ENCODE assay signal across 12 cellular contexts in genomic region chr16:50273382-50273690, GRCh38. TPM values are rescaled to one million over a fixed set of nuclear protein-coding genes. Genes with fewer than 3 reads are reported as not detected.
DNase-seq lines count a peak whose midpoint lies in the region; ATAC-seq and TF ChIP-seq lines count a peak whose summit lies in the region.
"Had no signal": no experiment of that assay in that cellular context is flagged by ENCODE, and none has a peak within 500 bp of the region (broad histone marks: within the 10 kb centered on the region; RNA-seq: fewer than 3 reads in every experiment).

No MANE protein-coding gene starts in this region.

- no peak for TF ChIP-seq EP300 in stomach (IDR thresholded peaks at IDR 0.05)

- intact Hi-C loops in stomach (cut with DNase I; ENCODE audit: low total_unique reads): no loop called here

- H3K27ac ChIP-seq in RWPE2 (ENCODE audit: poor library complexity, severe bottlenecking) (no peak overlapping the region), stomach (peak overlapping the region in 3 of 5 donors; percentile 74 to 84 (median 83))
- peak overlapping the region; percentile 95 for H3K27ac ChIP-seq in effector memory CD4-positive, alpha-beta T cell (ENCODE audit: insufficient read depth, low read length, poor library complexity, severe bottlenecking)
- H3K27ac ChIP-seq: gastrocnemius medialis, WERI-Rb-1 had no signal

- H3K9me3 ChIP-seq in RWPE2 (ENCODE audit: severe bottlenecking): no peaks in the 10 kb centered on the region
- H3K9me3 ChIP-seq in effector memory CD4-positive, alpha-beta T cell (ENCODE audit: control insufficient read depth, low read length): no peaks in the 10 kb centered on the region
- no peaks in the 10 kb centered on the region for H3K9me3 ChIP-seq in stomach
- H3K9me3 ChIP-seq: gastrocnemius medialis had no signal

- H3K36me3 ChIP-seq in RWPE2 (ENCODE audit: low read depth) (no peaks in the 10 kb centered on the region), stomach (no peaks in the 10 kb centered on the region)
- peaks cover 7% of the 10 kb centered on the region for H3K36me3 ChIP-seq in effector memory CD4-positive, alpha-beta T cell (ENCODE audit: control insufficient read depth, insufficient read depth, low read length)
- H3K36me3 ChIP-seq: gastrocnemius medialis, WERI-Rb-1 had no signal

- no peaks in the 10 kb centered on the region for H3K27me3 Mint-ChIP-seq in activated naive CD4-positive, alpha-beta T cell treated with anti-CD3 and anti-CD28 coated beads, Interleukin-2, amount 50 U/mL, for 24 hours
- no peaks in the 10 kb centered on the region for H3K27me3 Mint-ChIP-seq in chondrocyte (ENCODE audit: low read depth)
- H3K27me3 Mint-ChIP-seq: type B pancreatic cell had no signal

- no peak overlapping the region for H3K4me3 ChIP-seq in RWPE2 (ENCODE audit: severe bottlenecking)
- H3K4me3 ChIP-seq in effector memory CD4-positive, alpha-beta T cell (ENCODE audit: insufficient read depth, low read depth, low read length, poor library complexity, severe bottlenecking): peak overlapping the region; percentile 59
- no peak overlapping the region for H3K4me3 ChIP-seq in stomach

- no peaks in the 10 kb centered on the region for H3K4me1 ChIP-seq in RWPE2 (ENCODE audit: insufficient read depth, poor library complexity, severe bottlenecking)
- H3K4me1 ChIP-seq in effector memory CD4-positive, alpha-beta T cell (ENCODE audit: control insufficient read depth, insufficient read depth, low read length, poor library complexity, severe bottlenecking): peaks cover 78% of the 10 kb centered on the region
- peaks cover 0 to 60% (median 0%) of the 10 kb centered on the region in 4 donors for H3K4me1 ChIP-seq in stomach
- H3K4me1 ChIP-seq: gastrocnemius medialis had no signal

- H3K27ac Mint-ChIP-seq in activated naive CD4-positive, alpha-beta T cell treated with anti-CD3 and anti-CD28 coated beads, Interleukin-2, amount 50 U/mL, for 24 hours: peak overlapping the region; percentile 98
- no peak overlapping the region for H3K27ac Mint-ChIP-seq in chondrocyte (ENCODE audit: unreplicated experiment)
- H3K27ac Mint-ChIP-seq: type B pancreatic cell had no signal

- ATAC-seq in RWPE2 (ENCODE audit: low read depth) (no peak), GM19351 (IDR thresholded peaks at IDR 0.05; ENCODE audit: unreplicated experiment) (no peak)
- ATAC-seq: gastrocnemius medialis had no signal

- H3K27me3 ChIP-seq in RWPE2 (ENCODE audit: insufficient read depth, poor library complexity, severe bottlenecking) (no peaks in the 10 kb centered on the region), stomach (no peaks in the 10 kb centered on the region)
- H3K27me3 ChIP-seq in effector memory CD4-positive, alpha-beta T cell (replicated peaks; ENCODE audit: control insufficient read depth, insufficient read depth, low read length, poor library complexity, severe bottlenecking): no peaks in the 10 kb centered on the region
- H3K27me3 ChIP-seq: gastrocnemius medialis had no signal

- TF ChIP-seq CTCF in RWPE2 (IDR thresholded peaks at IDR 0.05; ENCODE audit: poor library complexity, severe bottlenecking) (no peak), stomach (IDR thresholded peaks at IDR 0.05) (no peak), chondrocyte (IDR thresholded peaks at IDR 0.05) (no peak)

- peak overlapping the region; percentile 93 for H3K4me3 Mint-ChIP-seq in activated naive CD4-positive, alpha-beta T cell treated with anti-CD3 and anti-CD28 coated beads, Interleukin-2, amount 50 U/mL, for 24 hours
- H3K4me3 Mint-ChIP-seq in chondrocyte (ENCODE audit: unreplicated experiment): no peak overlapping the region
- H3K4me3 Mint-ChIP-seq: type B pancreatic cell had no signal

- no peaks in the 10 kb centered on the region for H3K36me3 Mint-ChIP-seq in activated naive CD4-positive, alpha-beta T cell treated with anti-CD3 and anti-CD28 coated beads, Interleukin-2, amount 50 U/mL, for 24 hours
- H3K36me3 Mint-ChIP-seq in chondrocyte (ENCODE audit: low read depth): no peaks in the 10 kb centered on the region
- H3K36me3 Mint-ChIP-seq: type B pancreatic cell had no signal

- H3K9me3 Mint-ChIP-seq in activated naive CD4-positive, alpha-beta T cell treated with anti-CD3 and anti-CD28 coated beads, Interleukin-2, amount 50 U/mL, for 24 hours: no peaks in the 10 kb centered on the region
- H3K9me3 Mint-ChIP-seq in chondrocyte (ENCODE audit: low read depth): peaks cover 3% of the 10 kb centered on the region

- no peak for TF ChIP-seq POLR2A in stomach (IDR thresholded peaks at IDR 0.05)

- peaks cover 94% of the 10 kb centered on the region for H3K4me1 Mint-ChIP-seq in activated naive CD4-positive, alpha-beta T cell treated with anti-CD3 and anti-CD28 coated beads, Interleukin-2, amount 50 U/mL, for 24 hours
- no peaks in the 10 kb centered on the region for H3K4me1 Mint-ChIP-seq in chondrocyte (ENCODE audit: low read depth)

- 90 to 100% (median 92%) methylated on average over 2 of the region's 2 CpGs for WGBS in stomach, 5 donors

- DNase-seq in activated naive CD4-positive, alpha-beta T cell treated with Interleukin-2 at 50 U/mL for 16 hours: no peak
- DNase-seq in RWPE2 (ENCODE audit: low spot score): peak; percentile 17
- DNase-seq in effector memory CD4-positive, alpha-beta T cell: no peak
- no peak for DNase-seq in stomach
- DNase-seq in MV-4-11 (lab: John Stamatoyannopoulos, UW): no peak
- no peak for DNase-seq in chondrocyte (ENCODE audit: low spot score)
- DNase-seq: DMS53, WERI-Rb-1 had no signal

RNA-seq across cellular contexts. Expression of gene ADCY7, which starts 7.0 kb away (rescaled TPM):
- 100 to 1,000 TPM in 1 of 5 donors, 10 to 100 TPM in 4; 15.1 to 216 (median 33.3) TPM for total RNA-seq in stomach
- polyA plus RNA-seq in stomach: 1 to 10 TPM in 2 of 3 donors, under 1 TPM in 1; 0.76 to 4.4 (median 3.7) TPM
- total RNA-seq in chondrocyte: 8.8 to 11.8 TPM (median 9.1 TPM) in 3 replicates
